Comparison of ENCODE assay signal across 12 cellular contexts in genomic region chr14:96176811-96177211, GRCh38.
DNase-seq lines count a peak whose midpoint lies in the region; ATAC-seq and TF ChIP-seq lines count a peak whose summit lies in the region.
"Had no signal": no experiment of that assay in that cellular context is flagged by ENCODE, and none has a peak within 500 bp of the region (broad histone marks: within the 10 kb centered on the region; RNA-seq: fewer than 3 reads in every experiment).

No MANE protein-coding gene starts in this region.

- no peak overlapping the region for H3K4me3 Mint-ChIP-seq in nephron
- H3K4me3 Mint-ChIP-seq: dendritic cell treated with granulocyte-macrophage colony-stimulating factor and Interleukin-4, amounts not matched to agents 40 ng/mL and 50 ng/mL, for 4 days had no signal

- no peaks in the 10 kb centered on the region for H3K36me3 Mint-ChIP-seq in nephron (ENCODE audit: low read depth)

- DNase-seq in AG08396 (ENCODE audit: low spot score) (peak; percentile 74), NCI-H2171 treated with DMSO at 0.1 percent for 48 hours (lab: John Stamatoyannopoulos, UW) (peak; percentile 16), fibroblast of pulmonary artery (ENCODE audit: low read depth) (peak; percentile 89), ACHN (no peak), NCI-H1417 (lab: John Stamatoyannopoulos, UW) (no peak)
- DNase-seq: NCI-H187; stimulated activated CD4-positive, alpha-beta T cell treated with anti-CD3 and anti-CD28 coated beads, Interleukin-4, amount 100 ng/mL, for 4 hours had no signal

- peaks cover 42% of the 10 kb centered on the region for H3K4me1 Mint-ChIP-seq in nephron

- peaks cover 2% of the 10 kb centered on the region for H3K9me3 Mint-ChIP-seq in nephron
- H3K9me3 Mint-ChIP-seq: dendritic cell treated with granulocyte-macrophage colony-stimulating factor and Interleukin-4, amounts not matched to agents 40 ng/mL and 50 ng/mL, for 4 days had no signal

- peak overlapping the region in 2 of 3 experiments; percentile 39 to 46 for H3K27ac Mint-ChIP-seq in nephron
- H3K27ac Mint-ChIP-seq: dendritic cell treated with granulocyte-macrophage colony-stimulating factor and Interleukin-4, amounts not matched to agents 40 ng/mL and 50 ng/mL, for 4 days had no signal

- ATAC-seq in SK-N-SH treated with all-trans-retinoic acid at 6 μM for 48 hours = no peak
- ATAC-seq in GM18867 (IDR thresholded peaks at IDR 0.05; ENCODE audit: unreplicated experiment) = no peak

- H3K4me3 ChIP-seq in fibroblast of pulmonary artery (replicated peaks; ENCODE audit: low read depth, low read length) = no peak overlapping the region
- H3K4me3 ChIP-seq: tibial artery had no signal

- in situ Hi-C loops in ACHN (cut with HindIII; ENCODE audit: low pct_ligation_motif_present, low pct_unique_long_range_greater_than_20kb, low sequenced_read_pairs) = no loop called here

- peaks cover 38% of the 10 kb centered on the region for H3K27me3 Mint-ChIP-seq in nephron (ENCODE audit: low read depth)

- TF ChIP-seq CTCF in fibroblast of pulmonary artery (IDR thresholded peaks at IDR 0.05; ENCODE audit: low read length, missing control alignments) (no peak), nephron (IDR thresholded peaks at IDR 0.05; ENCODE audit: unreplicated experiment in 3 of 3) (no peak)

TF ChIP-seq in SK-N-SH treated with all-trans-retinoic acid at 6 μM for 48 hours, 23 proteins besides CTCF, POLR2A, EP300 and RAD21:
- TF ChIP-seq BACH2 (CRISPR knock-in tag; IDR thresholded peaks at IDR 0.05; ENCODE audit: borderline replicate concordance) (no peak), TOX (CRISPR knock-in tag; IDR thresholded peaks at IDR 0.05; ENCODE audit: borderline replicate concordance) (no peak)

Comparison
In these comparisons a context has a peak if more than half of its experiments do, and no peak if none do; other contexts are left out.
1. DNase-seq: peak in AG08396 (single experiment), NCI-H2171 treated with DMSO at 0.1 percent for 48 hours (single experiment) and fibroblast of pulmonary artery (single experiment); none in ACHN (single experiment) and NCI-H1417 (0 of 3).